ENCODE assay signal across 8 cellular contexts in the genomic region with DNA sequence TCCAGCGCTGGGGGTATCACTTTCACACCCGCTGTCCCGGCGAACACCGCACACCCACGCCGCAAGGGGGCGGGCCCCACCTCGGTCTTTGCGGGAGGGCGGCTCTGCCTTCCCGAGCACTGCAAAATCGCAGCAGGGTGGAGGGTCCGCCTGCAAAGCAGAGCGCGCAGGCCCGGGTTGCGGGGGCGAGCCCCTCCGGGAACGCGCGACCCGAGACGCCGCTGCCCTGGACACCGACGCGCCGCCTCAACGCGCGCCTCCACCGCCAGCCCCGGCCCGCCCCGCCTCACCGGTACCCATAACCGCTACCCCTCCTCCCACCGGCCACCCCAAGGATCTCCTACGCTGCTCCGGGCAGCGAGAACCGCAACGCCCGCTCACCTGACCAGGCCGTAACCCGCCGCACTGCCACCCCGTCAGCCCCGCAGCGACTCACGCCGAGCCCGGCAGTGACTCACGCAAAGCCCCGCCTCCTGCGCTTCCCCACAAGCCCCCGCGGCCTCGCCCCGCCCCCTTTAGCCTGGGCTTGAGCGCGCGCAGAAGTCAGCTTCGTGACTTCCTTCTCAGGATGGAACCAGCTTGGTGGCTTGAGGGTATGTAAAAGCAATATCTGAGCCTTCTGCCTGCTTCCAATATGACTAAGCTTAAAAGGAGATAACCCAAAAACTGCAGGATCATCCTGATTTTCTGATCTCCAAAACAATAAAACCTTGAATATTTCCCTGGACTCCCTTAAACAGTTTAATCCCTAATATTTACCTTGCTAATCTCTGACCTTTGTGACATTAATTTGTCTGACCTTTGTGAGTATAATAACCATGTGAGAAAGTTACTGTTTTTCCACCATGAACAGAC. TPM values are rescaled to one million over a fixed set of nuclear protein-coding genes. Genes with fewer than 3 reads are reported as not detected.
DNase-seq lines count a peak whose midpoint lies in the region; ATAC-seq and TF ChIP-seq lines count a peak whose summit lies in the region.

A gene with protein sequence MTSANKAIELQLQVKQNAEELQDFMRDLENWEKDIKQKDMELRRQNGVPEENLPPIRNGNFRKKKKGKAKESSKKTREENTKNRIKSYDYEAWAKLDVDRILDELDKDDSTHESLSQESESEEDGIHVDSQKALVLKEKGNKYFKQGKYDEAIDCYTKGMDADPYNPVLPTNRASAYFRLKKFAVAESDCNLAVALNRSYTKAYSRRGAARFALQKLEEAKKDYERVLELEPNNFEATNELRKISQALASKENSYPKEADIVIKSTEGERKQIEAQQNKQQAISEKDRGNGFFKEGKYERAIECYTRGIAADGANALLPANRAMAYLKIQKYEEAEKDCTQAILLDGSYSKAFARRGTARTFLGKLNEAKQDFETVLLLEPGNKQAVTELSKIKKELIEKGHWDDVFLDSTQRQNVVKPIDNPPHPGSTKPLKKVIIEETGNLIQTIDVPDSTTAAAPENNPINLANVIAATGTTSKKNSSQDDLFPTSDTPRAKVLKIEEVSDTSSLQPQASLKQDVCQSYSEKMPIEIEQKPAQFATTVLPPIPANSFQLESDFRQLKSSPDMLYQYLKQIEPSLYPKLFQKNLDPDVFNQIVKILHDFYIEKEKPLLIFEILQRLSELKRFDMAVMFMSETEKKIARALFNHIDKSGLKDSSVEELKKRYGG (minus strand): TSS at position 460 of the 855 bp plus-strand sequence. CDS start 3,190 bp downstream, outside the sequence.

- peaks cover 4% of the 10 kb centered on the region for H3K79me1 ChIP-seq in trophoblast cell (ENCODE audit: low read length)

- H3K4me2 ChIP-seq in trophoblast cell (ENCODE audit: low read length) = peak within 1 kb of the TSS; percentile 85

- peak within 1 kb of the TSS; percentile 85 for H3K4ac ChIP-seq in trophoblast cell (ENCODE audit: low read depth, low read length)

- WGBS in trophoblast cell (ENCODE audit: extremely low coverage, insufficient coverage, insufficient read length) = no CpG with 5 or more reads among the region's 66 CpGs
- WGBS in transverse colon (ENCODE audit: low coverage in 1 of 2), 2 donors = 0% methylated on average over 33 of the region's 66 CpGs; no CpG with 5 or more reads in 1 of the 2 donors

- H3K4me1 ChIP-seq in adipocyte (ENCODE audit: control insufficient read depth, insufficient read depth, low read length) = peaks cover 13% of the 10 kb centered on the region
- H3K4me1 ChIP-seq in trophoblast cell (ENCODE audit: control insufficient read depth in 1 of 2, insufficient read depth in 2 of 2, low read length in 2 of 2) = no peaks in the 10 kb centered on the region
- peaks cover 3 to 34% (median 12%) of the 10 kb centered on the region in 4 donors for H3K4me1 ChIP-seq in transverse colon

- peaks cover 7% of the 10 kb centered on the region for H3K79me2 ChIP-seq in trophoblast cell (ENCODE audit: control insufficient read depth, insufficient read depth, low read length, poor library complexity)

- peak within 1 kb of the TSS; percentile 67 for H2BK120ac ChIP-seq in trophoblast cell (ENCODE audit: insufficient read depth, low read length, poor library complexity)

- H3K23ac ChIP-seq in trophoblast cell (ENCODE audit: low read length) = no peak within 1 kb of the TSS

- H4K8ac ChIP-seq in trophoblast cell (ENCODE audit: low read depth, low read length) = peak within 1 kb of the TSS; percentile 95

- in situ Hi-C loops in transverse colon (cut with MboI; ENCODE audit: low pct_ligation_motif_present in 1 of 4, low pct_unique_long_range_greater_than_20kb in 1 of 4, low sequenced_read_pairs in 3 of 4) = no loop called here

- H3K9me3 ChIP-seq in adipocyte (ENCODE audit: control insufficient read depth, low read length) (no peaks in the 10 kb centered on the region), trophoblast cell (ENCODE audit: insufficient read depth, low read depth, low read length) (no peaks in the 10 kb centered on the region), transverse colon (no peaks in the 10 kb centered on the region)

- H3K18ac ChIP-seq in trophoblast cell (ENCODE audit: low read length) = peak within 1 kb of the TSS; percentile 97

- peak within 1 kb of the TSS; percentile 84 for H3K14ac ChIP-seq in trophoblast cell (ENCODE audit: low read length)

- DNase-seq in NCI-H1417 (lab: John Stamatoyannopoulos, UW) = peak; percentile 95 to 97 (median 97)
- DNase-seq in T follicular helper cell (ENCODE audit: low read depth) = peak; percentile 93
- peak; percentile 99 for DNase-seq in adipocyte (ENCODE audit: low read depth)
- peak; percentile 99 for DNase-seq in cardiac septum (ENCODE audit: low spot score)
- DNase-seq in trophoblast cell = peak; percentile 99
- peak; percentile 98 for DNase-seq in transverse colon

- H3K27ac ChIP-seq in trophoblast cell (ENCODE audit: low read depth, low read length) = peak within 1 kb of the TSS; percentile 64
- H3K27ac ChIP-seq in transverse colon = peak within 1 kb of the TSS; percentile 90 to 96 (median 95)

- TF ChIP-seq EP300 in transverse colon (IDR thresholded peaks at IDR 0.05; ENCODE audit: low read depth) = no peak

- no peak within 1 kb of the TSS for H2AK5ac ChIP-seq in trophoblast cell (ENCODE audit: low read length)

- H4K12ac ChIP-seq in trophoblast cell (ENCODE audit: low read depth, low read length) = peak within 1 kb of the TSS; percentile 85

- H3K27me3 ChIP-seq in adipocyte (replicated peaks; ENCODE audit: control insufficient read depth, insufficient read depth, low read length) (no peaks in the 10 kb centered on the region), trophoblast cell (ENCODE audit: insufficient read depth, low read length) (no peaks in the 10 kb centered on the region), transverse colon (no peaks in the 10 kb centered on the region)

- H3K9ac ChIP-seq in adipocyte (ENCODE audit: low read length) = peak within 1 kb of the TSS; percentile 95
- H3K9ac ChIP-seq in trophoblast cell (ENCODE audit: low read length) = peak within 1 kb of the TSS; percentile 85

- H3K36me3 ChIP-seq in adipocyte (ENCODE audit: control insufficient read depth, insufficient read depth, low read length, severe bottlenecking) (no peaks in the 10 kb centered on the region), trophoblast cell (ENCODE audit: control insufficient read depth in 1 of 2, insufficient read depth in 2 of 2, low read length in 2 of 2) (peaks cover 0 to under 1% of the 10 kb centered on the region in 2 experiments), transverse colon (peaks cover 0 to 12% (median 0%) of the 10 kb centered on the region in 4 donors)

- peak; percentile 86 for ATAC-seq in HG02759 (IDR thresholded peaks at IDR 0.05; ENCODE audit: unreplicated experiment)

- intact Hi-C loops in cardiac septum (cut with DNase I) (no loop called here), transverse colon (cut with DNase I; ENCODE audit: low total_unique reads) (no loop called here)

- peak within 1 kb of the TSS; percentile 95 for H2AFZ ChIP-seq in trophoblast cell (ENCODE audit: insufficient read depth, low read length, poor library complexity)

- TF ChIP-seq CTCF in GM12872 (IDR thresholded peaks at IDR 0.05; ENCODE audit: insufficient read depth, low read depth, low read length) (peak; percentile 65), transverse colon (IDR thresholded peaks at IDR 0.05) (peak; percentile 71 to 77 (median 74))

- TF ChIP-seq POLR2A in transverse colon (IDR thresholded peaks at IDR 0.05) = peak; percentile 92

- H4K91ac ChIP-seq in trophoblast cell (ENCODE audit: low read depth, low read length) = peak within 1 kb of the TSS; percentile 89

- H2BK12ac ChIP-seq in trophoblast cell (ENCODE audit: low read length) = no peak within 1 kb of the TSS

- H3K4me3 ChIP-seq in adipocyte (ENCODE audit: low read length) (peak within 1 kb of the TSS; percentile 93), trophoblast cell (ENCODE audit: low read depth, low read length) (peak within 1 kb of the TSS; percentile 100), transverse colon (peak within 1 kb of the TSS; percentile 87 to 98 (median 94))

- H2BK5ac ChIP-seq in trophoblast cell (ENCODE audit: low read depth, low read length, poor library complexity) = peak within 1 kb of the TSS; percentile 78

RNA-seq across cellular contexts. Expression of the gene that starts here (rescaled TPM):
- 21.0 TPM for total RNA-seq in cardiac septum
- polyA plus RNA-seq in trophoblast cell (2013) = 30.6 and 32.7 TPM in 2 replicates
- 10 to 100 TPM in 1 of 4 donors, 1 to 10 TPM in 3; 8.1 to 16.0 (median 9.3) TPM for total RNA-seq in transverse colon

Comparison
In these comparisons a context has a peak if more than half of its experiments do, and no peak if none do; other contexts are left out.
1. Peak in every context shown above with its lines: DNase-seq, ATAC-seq, H3K4me3 ChIP-seq and H3K27ac ChIP-seq.